In genomic region chr1:227733309-227733705, GRCh38 we compare ENCODE assay signal across 13 cellular contexts. TPM values are rescaled to one million over a fixed set of nuclear protein-coding genes. Genes with fewer than 3 reads are reported as not detected.
DNase-seq lines count a peak whose midpoint lies in the region; ATAC-seq and TF ChIP-seq lines count a peak whose summit lies in the region.
"Had no signal": no experiment of that assay in that cellular context is flagged by ENCODE, and none has a peak within 500 bp of the region (broad histone marks: within the 10 kb centered on the region; RNA-seq: fewer than 3 reads in every experiment).

No MANE protein-coding gene starts in this region.

- CTCF ChIA-PET in CD8-positive, alpha-beta T cell (lab: Charles Lee), result interaction anchor here (1.0 kb wide), 1 partner anchor 29 kb away, joined by 3 read pairs; no protein-coding TSS in a partner anchor

- H3K4me1 ChIP-seq in CD8-positive, alpha-beta T cell (ENCODE audit: insufficient read depth, low read length), result peaks cover 30% of the 10 kb centered on the region
- peaks cover 40 to 41% of the 10 kb centered on the region in 2 donors for H3K4me1 ChIP-seq in thyroid gland

- TF ChIP-seq EP300 in neural cell (conservative IDR thresholded peaks at IDR 0.05; ENCODE audit: poor library complexity, severe bottlenecking), result no peak

- H4K20me1 ChIP-seq in neural cell (ENCODE audit: insufficient read depth), result no peaks in the 10 kb centered on the region

- no peaks in the 10 kb centered on the region for H3K9me2 ChIP-seq in neural cell (ENCODE audit: insufficient read depth, low read length)

- TF ChIP-seq POLR2A in thyroid gland (IDR thresholded peaks at IDR 0.05), result no peak

- DNase-seq in CD8-positive, alpha-beta T cell, result no peak
- no peak for DNase-seq in HFF-Myc (ENCODE audit: extremely low read depth, low read depth)
- DNase-seq in activated naive CD8-positive, alpha-beta T cell treated with anti-CD3 and anti-CD28 coated beads, Interleukin-2, amount 50 U/mL, for 24 hours, result no peak
- no peak for DNase-seq in mucosa of gallbladder (ENCODE audit: low spot score)
- DNase-seq in NCI-H526 treated with DMSO at 0.1 percent for 48 hours (lab: John Stamatoyannopoulos, UW), result no peak
- no peak for DNase-seq in thyroid gland
- DNase-seq: dermis blood vessel endothelial cell, kidney glomerular epithelial cell, NCI-H226 had no signal

- 93 to 97% methylated on average over 11 to 13 of the region's 15 CpGs for WGBS in thyroid gland, 2 donors

- no peaks in the 10 kb centered on the region for H3K36me3 ChIP-seq in CD8-positive, alpha-beta T cell (ENCODE audit: insufficient read depth, low read length)
- no peaks in the 10 kb centered on the region for H3K36me3 ChIP-seq in neural cell (ENCODE audit: insufficient read depth, low read length)
- H3K36me3 ChIP-seq in thyroid gland, result peaks cover 6 to 7% of the 10 kb centered on the region in 2 donors

- ATAC-seq in CD8-positive, alpha-beta T cell, result no peak
- no peak for ATAC-seq in activated naive CD8-positive, alpha-beta T cell treated with anti-CD3 and anti-CD28 coated beads, Interleukin-2, amount 50 U/mL, for 24 hours
- ATAC-seq: pancreas had no signal

- H2AFZ ChIP-seq in neural cell (ENCODE audit: low read depth, low read length), result no peak overlapping the region

- intact Hi-C loops in CD8-positive, alpha-beta T cell (cut with DNase I, micrococcal nuclease), result loop anchor here (10.0 kb wide), 3 partner anchors 351 to 541 kb away; partner anchors contain the start of gene ARF1 (in 1 of the 2)
- intact Hi-C loops in thyroid gland (cut with DNase I), result loop anchor here (10.0 kb wide), 1 partner anchor 371 kb away; the partner anchor contains the start of genes C1orf35 and MRPL55

- H3K9ac ChIP-seq in neural cell (ENCODE audit: low read length), result no peak overlapping the region

- peak overlapping the region; percentile 67 for H3K4me3 Mint-ChIP-seq in CD8-positive, alpha-beta T cell
- H3K4me3 Mint-ChIP-seq in activated naive CD8-positive, alpha-beta T cell treated with anti-CD3 and anti-CD28 coated beads, Interleukin-2, amount 50 U/mL, for 24 hours, result peak overlapping the region; percentile 90

- no peaks in the 10 kb centered on the region for H3K27me3 Mint-ChIP-seq in CD8-positive, alpha-beta T cell (ENCODE audit: low read depth)
- H3K27me3 Mint-ChIP-seq in activated naive CD8-positive, alpha-beta T cell treated with anti-CD3 and anti-CD28 coated beads, Interleukin-2, amount 50 U/mL, for 24 hours, result no peaks in the 10 kb centered on the region

- no peak for TF ChIP-seq CTCF in CD8-positive, alpha-beta T cell (IDR thresholded peaks at IDR 0.05)
- TF ChIP-seq CTCF in HFF-Myc (IDR thresholded peaks at IDR 0.05; ENCODE audit: low read depth, low read length, missing control alignments), result no peak
- no peak for TF ChIP-seq CTCF in neural cell (IDR thresholded peaks at IDR 0.05; ENCODE audit: poor library complexity, severe bottlenecking)
- no peak for TF ChIP-seq CTCF in thyroid gland (IDR thresholded peaks at IDR 0.05)

- no peak overlapping the region for H3K27ac ChIP-seq in CD8-positive, alpha-beta T cell (ENCODE audit: low read depth, low read length)
- H3K27ac ChIP-seq in neural cell (ENCODE audit: low read length) (no peak overlapping the region), thyroid gland (no peak overlapping the region)
- H3K27ac ChIP-seq: foreskin keratinocyte, HL-60 had no signal

- peaks cover 51% of the 10 kb centered on the region for H3K4me1 Mint-ChIP-seq in CD8-positive, alpha-beta T cell (ENCODE audit: low read depth)
- peaks cover 51% of the 10 kb centered on the region for H3K4me1 Mint-ChIP-seq in activated naive CD8-positive, alpha-beta T cell treated with anti-CD3 and anti-CD28 coated beads, Interleukin-2, amount 50 U/mL, for 24 hours

- no peaks in the 10 kb centered on the region for H3F3A ChIP-seq in neural cell (ENCODE audit: insufficient read depth, low read length, poor library complexity, severe bottlenecking)

- H3K4me2 ChIP-seq in neural cell (ENCODE audit: low read length), result no peak overlapping the region

- no peak overlapping the region for H3K4me3 ChIP-seq in CD8-positive, alpha-beta T cell (ENCODE audit: low read depth, low read length)
- H3K4me3 ChIP-seq in HFF-Myc (replicated peaks; ENCODE audit: low read depth, low read length) (peak overlapping the region; percentile 97), neural cell (ENCODE audit: low read length) (peak overlapping the region; percentile 98), thyroid gland (replicated peaks in 1 of 3) (no peak overlapping the region)

- no peaks in the 10 kb centered on the region for H3K9me3 Mint-ChIP-seq in CD8-positive, alpha-beta T cell
- no peaks in the 10 kb centered on the region for H3K9me3 Mint-ChIP-seq in activated naive CD8-positive, alpha-beta T cell treated with anti-CD3 and anti-CD28 coated beads, Interleukin-2, amount 50 U/mL, for 24 hours

- no peaks in the 10 kb centered on the region for H3K27me3 ChIP-seq in CD8-positive, alpha-beta T cell (ENCODE audit: insufficient read depth, low read length)
- H3K27me3 ChIP-seq in neural cell (ENCODE audit: insufficient read depth, low read depth, low read length) (no peaks in the 10 kb centered on the region), thyroid gland (no peaks in the 10 kb centered on the region)
- H3K27me3 ChIP-seq: foreskin keratinocyte, pancreas had no signal

- TF ChIP-seq RAD21 in neural cell (conservative IDR thresholded peaks at IDR 0.05), result no peak

- no peaks in the 10 kb centered on the region for H3K9me3 ChIP-seq in CD8-positive, alpha-beta T cell (ENCODE audit: low read length)
- H3K9me3 ChIP-seq in neural cell (ENCODE audit: low read length), result no peaks in the 10 kb centered on the region
- H3K9me3 ChIP-seq in thyroid gland, result no peaks in the 10 kb centered on the region
- H3K9me3 ChIP-seq: pancreas had no signal

- peaks cover 36% of the 10 kb centered on the region for H3K79me2 ChIP-seq in neural cell (replicated peaks; ENCODE audit: insufficient read depth, low read length)

- POLR2A ChIA-PET in CD8-positive, alpha-beta T cell (lab: Charles Lee), result no interaction called here

- H3K27ac Mint-ChIP-seq in CD8-positive, alpha-beta T cell, result no peak overlapping the region
- H3K27ac Mint-ChIP-seq in activated naive CD8-positive, alpha-beta T cell treated with anti-CD3 and anti-CD28 coated beads, Interleukin-2, amount 50 U/mL, for 24 hours, result peak overlapping the region; percentile 83

- peaks cover 12% of the 10 kb centered on the region for H3K36me3 Mint-ChIP-seq in CD8-positive, alpha-beta T cell
- H3K36me3 Mint-ChIP-seq in activated naive CD8-positive, alpha-beta T cell treated with anti-CD3 and anti-CD28 coated beads, Interleukin-2, amount 50 U/mL, for 24 hours (ENCODE audit: low read depth), result peaks cover 11% of the 10 kb centered on the region

TF ChIP-seq in neural cell, 6 proteins besides CTCF, POLR2A, EP300 and RAD21:
- no peak for TF ChIP-seq POLR2AphosphoS5 (IDR thresholded peaks at IDR 0.05)
- no peak for TF ChIP-seq REST (IDR thresholded peaks at IDR 0.05; ENCODE audit: borderline replicate concordance)
- TF ChIP-seq SMC3 (conservative IDR thresholded peaks at IDR 0.05; ENCODE audit: poor library complexity), result no peak
- TF ChIP-seq TAF1 (IDR thresholded peaks at IDR 0.05; ENCODE audit: low read depth), result no peak
- TF ChIP-seq EZH2 (IDR thresholded peaks at IDR 0.05; ENCODE audit: borderline replicate concordance, insufficient read depth, low read length, poor library complexity, severe bottlenecking), result no peak
- no peak for TF ChIP-seq MXI1 (conservative IDR thresholded peaks at IDR 0.05; ENCODE audit: poor library complexity, severe bottlenecking)

RNA-seq across cellular contexts. Expression of gene JMJD4, which starts 1.8 kb away (rescaled TPM):
- 1 to 10 TPM; 7.4 to 9.5 TPM for total RNA-seq in CD8-positive, alpha-beta T cell
- 17.2 and 20.4 TPM in 2 replicates for polyA plus RNA-seq in neural cell
- 23.5 and 29.9 TPM in 2 replicates for polyA minus RNA-seq in neural cell
- total RNA-seq in mucosa of gallbladder (14.1 TPM), thyroid gland (10 to 100 TPM; 20.6 to 31.7 (median 28.8) TPM)

RNA-seq across cellular contexts. Expression of gene SNAP47, which starts 1.9 kb away (rescaled TPM):
- total RNA-seq in CD8-positive, alpha-beta T cell, result 10 to 100 TPM; 11.0 to 13.8 TPM
- polyA plus RNA-seq in neural cell, result 56.0 and 60.4 TPM in 2 replicates
- 77.0 and 77.4 TPM in 2 replicates for polyA minus RNA-seq in neural cell
- total RNA-seq in mucosa of gallbladder (32.3 TPM), thyroid gland (10 to 100 TPM; 50.4 to 72.6 (median 65.0) TPM)

Comparison
In these comparisons a context has a peak if more than half of its experiments do, and no peak if none do; other contexts are left out.
1. H3K4me3 ChIP-seq: peak in HFF-Myc (single experiment) and neural cell (single experiment); none in CD8-positive, alpha-beta T cell (single experiment) and thyroid gland (0 of 3).